ENCODE assay signal across 1 cellular context in the genomic region with DNA sequence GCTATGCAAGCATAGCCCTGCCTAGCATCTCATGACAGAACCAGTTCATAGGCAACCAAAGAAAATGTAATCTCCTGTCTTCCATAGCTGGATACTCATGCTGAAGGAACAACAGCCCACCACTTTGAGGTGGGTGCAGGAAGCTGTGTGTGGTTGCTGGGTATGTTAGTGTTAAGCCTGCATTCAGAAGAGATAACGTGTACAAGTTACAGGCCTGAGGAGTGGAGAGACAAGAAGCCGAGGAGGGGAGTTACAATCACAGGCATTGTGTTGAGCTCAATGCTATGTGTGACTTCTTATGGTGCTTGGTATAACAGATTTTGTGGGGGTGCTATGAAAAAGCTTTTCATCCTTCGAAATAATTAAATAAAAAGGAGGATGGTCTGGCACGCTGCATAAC.
TF ChIP-seq lines count a peak whose summit lies in the region.

No MANE protein-coding gene starts in this region.

TF ChIP-seq in WTC11, 78 proteins besides CTCF, POLR2A, EP300 and RAD21 (continued from another document):
- TF ChIP-seq JAZF1 (CRISPR knock-in tag; IDR thresholded peaks at IDR 0.05) (no peak), HMGA2 (CRISPR knock-in tag; IDR thresholded peaks at IDR 0.05) (no peak), GABPB1 (CRISPR knock-in tag; IDR thresholded peaks at IDR 0.05) (no peak), GRHL2 (CRISPR knock-in tag; IDR thresholded peaks at IDR 0.05; ENCODE audit: insufficient replicate concordance, severe bottlenecking) (no peak)
- TF ChIP-seq, protein P1, sequence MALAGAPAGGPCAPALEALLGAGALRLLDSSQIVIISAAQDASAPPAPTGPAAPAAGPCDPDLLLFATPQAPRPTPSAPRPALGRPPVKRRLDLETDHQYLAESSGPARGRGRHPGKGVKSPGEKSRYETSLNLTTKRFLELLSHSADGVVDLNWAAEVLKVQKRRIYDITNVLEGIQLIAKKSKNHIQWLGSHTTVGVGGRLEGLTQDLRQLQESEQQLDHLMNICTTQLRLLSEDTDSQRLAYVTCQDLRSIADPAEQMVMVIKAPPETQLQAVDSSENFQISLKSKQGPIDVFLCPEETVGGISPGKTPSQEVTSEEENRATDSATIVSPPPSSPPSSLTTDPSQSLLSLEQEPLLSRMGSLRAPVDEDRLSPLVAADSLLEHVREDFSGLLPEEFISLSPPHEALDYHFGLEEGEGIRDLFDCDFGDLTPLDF (CRISPR knock-in tag; IDR thresholded peaks at IDR 0.05): no peak
